8 cellular contexts compared by ENCODE assay signal in genomic region chr5:10863763-10864383, GRCh38.
DNase-seq lines count a peak whose midpoint lies in the region; ATAC-seq and TF ChIP-seq lines count a peak whose summit lies in the region.

No MANE protein-coding gene starts in this region.

- no peaks in the 10 kb centered on the region for H3K36me3 Mint-ChIP-seq in activated T-helper 17 cell treated with anti-CD3 and anti-CD28 coated beads, Interleukin-2, amount 50 U/mL, for 72 hours (ENCODE audit: low read depth)

- H3K27ac Mint-ChIP-seq in activated T-helper 17 cell treated with anti-CD3 and anti-CD28 coated beads, Interleukin-2, amount 50 U/mL, for 72 hours = no peak overlapping the region

- TF ChIP-seq CTCF in Peyer's patch (IDR thresholded peaks at IDR 0.05) = peak; percentile 9 to 65 (median 53)

- no peaks in the 10 kb centered on the region for H3K4me1 Mint-ChIP-seq in activated T-helper 17 cell treated with anti-CD3 and anti-CD28 coated beads, Interleukin-2, amount 50 U/mL, for 72 hours

- H3K4me3 ChIP-seq in Peyer's patch = no peak overlapping the region

- TF ChIP-seq POLR2A in Peyer's patch (IDR thresholded peaks at IDR 0.05) = no peak

- H3K27me3 ChIP-seq in Peyer's patch = no peaks in the 10 kb centered on the region

- peak; percentile 84 for ATAC-seq in GM19372 (IDR thresholded peaks at IDR 0.05; ENCODE audit: low read depth, unreplicated experiment)
- peak; percentile 85 for ATAC-seq in HG03342 (IDR thresholded peaks at IDR 0.05; ENCODE audit: unreplicated experiment)
- ATAC-seq in activated T-helper 17 cell treated with anti-CD3 and anti-CD28 coated beads, Interleukin-2, amount 50 U/mL, for 72 hours (replicated peaks) = peak; percentile 77

- H3K4me1 ChIP-seq in Peyer's patch = no peaks in the 10 kb centered on the region

- H3K9me3 ChIP-seq in Peyer's patch = no peaks in the 10 kb centered on the region

- no peak overlapping the region for H3K27ac ChIP-seq in Peyer's patch

- peaks cover 8% of the 10 kb centered on the region for H3K27me3 Mint-ChIP-seq in activated T-helper 17 cell treated with anti-CD3 and anti-CD28 coated beads, Interleukin-2, amount 50 U/mL, for 72 hours

- peak; percentile 40 for DNase-seq in COR-L47 (lab: John Stamatoyannopoulos, UW)
- peak in 2 of 3 donors; percentile 21 to 71 for DNase-seq in Peyer's patch
- peak; percentile 20 for DNase-seq in glomerular endothelial cell (ENCODE audit: extremely low read depth, low read depth, low spot score)
- peak; percentile 51 for DNase-seq in retina
- DNase-seq in hippocampal formation (lab: John Stamatoyannopoulos, UW) = no peak

- H3K4me3 Mint-ChIP-seq in activated T-helper 17 cell treated with anti-CD3 and anti-CD28 coated beads, Interleukin-2, amount 50 U/mL, for 72 hours = no peak overlapping the region

- H3K36me3 ChIP-seq in Peyer's patch = no peaks in the 10 kb centered on the region

- no peaks in the 10 kb centered on the region for H3K9me3 Mint-ChIP-seq in activated T-helper 17 cell treated with anti-CD3 and anti-CD28 coated beads, Interleukin-2, amount 50 U/mL, for 72 hours

Comparison
In these comparisons a context has a peak if more than half of its experiments do, and no peak if none do; other contexts are left out.
1. DNase-seq: peak in COR-L47 (single experiment), Peyer's patch (2 of 3), glomerular endothelial cell (single experiment) and retina (single experiment); none in hippocampal formation (0 of 2).
2. Peak in every context shown above with its lines, with median percentiles within 50 percentile points of each other: ATAC-seq.